Comparison of ENCODE assay signal across 9 cellular contexts in genomic region chr15:76987896-76988860, GRCh38. TPM values are rescaled to one million over a fixed set of nuclear protein-coding genes. Genes with fewer than 3 reads are reported as not detected.
DNase-seq lines count a peak whose midpoint lies in the region; ATAC-seq and TF ChIP-seq lines count a peak whose summit lies in the region.
"Had no signal": no experiment of that assay in that cellular context is flagged by ENCODE, and none has a peak within 500 bp of the region (broad histone marks: within the 10 kb centered on the region; RNA-seq: fewer than 3 reads in every experiment).

No MANE protein-coding gene starts in this region.

- H3K4me1 ChIP-seq in lower lobe of right lung: peaks cover 28% of the 10 kb centered on the region

- H3K4me1 Mint-ChIP-seq in activated CD4-positive, alpha-beta T cell treated with anti-CD3 and anti-CD28 coated beads for 36 hours: peaks cover 48% of the 10 kb centered on the region

- H3K36me3 ChIP-seq in lower lobe of right lung: no peaks in the 10 kb centered on the region

- H3K9me3 Mint-ChIP-seq in activated CD4-positive, alpha-beta T cell treated with anti-CD3 and anti-CD28 coated beads for 36 hours (ENCODE audit: low read depth): no peaks in the 10 kb centered on the region

- intact Hi-C loops in activated CD4-positive, alpha-beta T cell treated with anti-CD3 and anti-CD28 coated beads for 36 hours (cut with DNase I, micrococcal nuclease): loop anchor here (1.0 to 5.0 kb wide), 9 partner anchors 9 to 432 kb away; partner anchors contain the start of genes HMG20A (in 1 of the 2), PEAK1 (in 1 of the 2), RCN2 (in 1 of the 2) and SCAPER (in 1 of the 2)
- intact Hi-C loops in lower lobe of right lung (cut with DNase I): no loop called here

- peak overlapping the region; percentile 98 for H3K27ac Mint-ChIP-seq in activated CD4-positive, alpha-beta T cell treated with anti-CD3 and anti-CD28 coated beads for 36 hours

- DNase-seq in activated CD4-positive, alpha-beta T cell treated with anti-CD3 and anti-CD28 coated beads for 36 hours: peak; percentile 89
- DNase-seq in activated CD4-positive, alpha-beta T cell treated with anti-CD3 and anti-CD28 coated beads for 1 hour: no peak
- DNase-seq in activated CD4-positive, alpha-beta T cell treated with anti-CD3 and anti-CD28 coated beads, Interleukin-2, amount 50 U/mL, for 24 hours (ENCODE audit: low read depth in 1 of 2, low spot score in 1 of 2): peak; percentile 51 to 72
- DNase-seq in lower lobe of right lung (peak; percentile 85), COR-L47 (lab: John Stamatoyannopoulos, UW) (no peak), NCI-H1436 (lab: John Stamatoyannopoulos, UW) (no peak)

- CTCF ChIA-PET in activated CD4-positive, alpha-beta T cell treated with anti-CD3 and anti-CD28 coated beads for 36 hours (lab: Charles Lee): interaction anchor here (0.9 to 3.3 kb wide), 8 partner anchors 9 to 53 kb away, joined by 3 to 33 read pairs (median 4); no protein-coding TSS in a partner anchor

- TF ChIP-seq CTCF in lower lobe of right lung (IDR thresholded peaks at IDR 0.05): no peak

- H3K4me3 ChIP-seq in lower lobe of right lung: no peak overlapping the region
- H3K4me3 ChIP-seq: SK-N-MC had no signal

- H3K27ac ChIP-seq in lower lobe of right lung: peak overlapping the region; percentile 68
- H3K27ac ChIP-seq: SK-N-MC had no signal

- POLR2A ChIA-PET in activated CD4-positive, alpha-beta T cell treated with anti-CD3 and anti-CD28 coated beads for 36 hours (lab: Charles Lee): interaction anchor here (0.6 to 1.2 kb wide), 7 partner anchors 10 to 86 kb away, joined by 3 to 11 read pairs (median 4); no protein-coding TSS in a partner anchor

- H3K27me3 Mint-ChIP-seq in activated CD4-positive, alpha-beta T cell treated with anti-CD3 and anti-CD28 coated beads for 36 hours: no peaks in the 10 kb centered on the region

- H3K9me3 ChIP-seq in lower lobe of right lung: no peaks in the 10 kb centered on the region

- ATAC-seq in activated CD4-positive, alpha-beta T cell treated with anti-CD3 and anti-CD28 coated beads for 36 hours: peak; percentile 90
- peak; percentile 88 for ATAC-seq in HG03175 (IDR thresholded peaks at IDR 0.05; ENCODE audit: unreplicated experiment)
- peak; percentile 69 to 85 for ATAC-seq in lower lobe of right lung
- ATAC-seq in SK-N-SH treated with all-trans-retinoic acid at 6 μM for 48 hours: no peak

- no peaks in the 10 kb centered on the region for H3K27me3 ChIP-seq in lower lobe of right lung (ENCODE audit: low read depth)

- H3K4me3 Mint-ChIP-seq in activated CD4-positive, alpha-beta T cell treated with anti-CD3 and anti-CD28 coated beads for 36 hours: peak overlapping the region; percentile 56

- H3K36me3 Mint-ChIP-seq in activated CD4-positive, alpha-beta T cell treated with anti-CD3 and anti-CD28 coated beads for 36 hours (ENCODE audit: low read depth): no peaks in the 10 kb centered on the region

TF ChIP-seq in SK-N-SH treated with all-trans-retinoic acid at 6 μM for 48 hours, 23 proteins besides CTCF, POLR2A, EP300 and RAD21:
- no peak for TF ChIP-seq ISL1 (CRISPR knock-in tag; IDR thresholded peaks at IDR 0.05)
- no peak for TF ChIP-seq POU6F1 (CRISPR knock-in tag; IDR thresholded peaks at IDR 0.05; ENCODE audit: borderline replicate concordance, low read depth)
- TF ChIP-seq, protein P1, sequence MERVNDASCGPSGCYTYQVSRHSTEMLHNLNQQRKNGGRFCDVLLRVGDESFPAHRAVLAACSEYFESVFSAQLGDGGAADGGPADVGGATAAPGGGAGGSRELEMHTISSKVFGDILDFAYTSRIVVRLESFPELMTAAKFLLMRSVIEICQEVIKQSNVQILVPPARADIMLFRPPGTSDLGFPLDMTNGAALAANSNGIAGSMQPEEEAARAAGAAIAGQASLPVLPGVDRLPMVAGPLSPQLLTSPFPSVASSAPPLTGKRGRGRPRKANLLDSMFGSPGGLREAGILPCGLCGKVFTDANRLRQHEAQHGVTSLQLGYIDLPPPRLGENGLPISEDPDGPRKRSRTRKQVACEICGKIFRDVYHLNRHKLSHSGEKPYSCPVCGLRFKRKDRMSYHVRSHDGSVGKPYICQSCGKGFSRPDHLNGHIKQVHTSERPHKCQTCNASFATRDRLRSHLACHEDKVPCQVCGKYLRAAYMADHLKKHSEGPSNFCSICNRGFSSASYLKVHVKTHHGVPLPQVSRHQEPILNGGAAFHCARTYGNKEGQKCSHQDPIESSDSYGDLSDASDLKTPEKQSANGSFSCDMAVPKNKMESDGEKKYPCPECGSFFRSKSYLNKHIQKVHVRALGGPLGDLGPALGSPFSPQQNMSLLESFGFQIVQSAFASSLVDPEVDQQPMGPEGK (CRISPR knock-in tag; IDR thresholded peaks at IDR 0.05; ENCODE audit: borderline replicate concordance): no peak
- TF ChIP-seq CSDC2 (CRISPR knock-in tag; IDR thresholded peaks at IDR 0.05): no peak
- TF ChIP-seq ZC3H10 (CRISPR knock-in tag; IDR thresholded peaks at IDR 0.05): no peak
- TF ChIP-seq RARB (CRISPR knock-in tag; IDR thresholded peaks at IDR 0.05): no peak
- no peak for TF ChIP-seq ZNF8 (CRISPR knock-in tag; IDR thresholded peaks at IDR 0.05)
- no peak for TF ChIP-seq TSHZ2 (CRISPR knock-in tag; IDR thresholded peaks at IDR 0.05)
- no peak for TF ChIP-seq ZNF565 (CRISPR knock-in tag; conservative IDR thresholded peaks at IDR 0.05; ENCODE audit: low read depth)
- no peak for TF ChIP-seq OSR1 (CRISPR knock-in tag; IDR thresholded peaks at IDR 0.05)
- no peak for TF ChIP-seq ZNF70 (CRISPR knock-in tag; IDR thresholded peaks at IDR 0.05)
- no peak for TF ChIP-seq BACH2 (CRISPR knock-in tag; IDR thresholded peaks at IDR 0.05; ENCODE audit: borderline replicate concordance)

RNA-seq across cellular contexts. Expression of gene PSTPIP1, which starts 6.7 kb away (rescaled TPM):
- total RNA-seq in activated CD4-positive, alpha-beta T cell treated with anti-CD3 and anti-CD28 coated beads for 36 hours: 100 to 1,000 TPM; 100 to 125 TPM
- 18.4 TPM for total RNA-seq in lower lobe of right lung

RNA-seq across cellular contexts. Expression of gene RCN2, which starts 56.6 kb away (rescaled TPM):
- 10 to 100 TPM; 16.6 to 18.9 TPM for total RNA-seq in activated CD4-positive, alpha-beta T cell treated with anti-CD3 and anti-CD28 coated beads for 36 hours
- total RNA-seq in lower lobe of right lung: 32.8 TPM

Comparison
In these comparisons a context has a peak if more than half of its experiments do, and no peak if none do; other contexts are left out.
1. DNase-seq: peak in activated CD4-positive, alpha-beta T cell treated with anti-CD3 and anti-CD28 coated beads for 36 hours (single experiment), activated CD4-positive, alpha-beta T cell treated with anti-CD3 and anti-CD28 coated beads, Interleukin-2, amount 50 U/mL, for 24 hours (2 of 2) and lower lobe of right lung (single experiment); none in activated CD4-positive, alpha-beta T cell treated with anti-CD3 and anti-CD28 coated beads for 1 hour (single experiment), COR-L47 (single experiment) and NCI-H1436 (single experiment).